ENCODE assay signal across 15 cellular contexts in the genomic region with DNA sequence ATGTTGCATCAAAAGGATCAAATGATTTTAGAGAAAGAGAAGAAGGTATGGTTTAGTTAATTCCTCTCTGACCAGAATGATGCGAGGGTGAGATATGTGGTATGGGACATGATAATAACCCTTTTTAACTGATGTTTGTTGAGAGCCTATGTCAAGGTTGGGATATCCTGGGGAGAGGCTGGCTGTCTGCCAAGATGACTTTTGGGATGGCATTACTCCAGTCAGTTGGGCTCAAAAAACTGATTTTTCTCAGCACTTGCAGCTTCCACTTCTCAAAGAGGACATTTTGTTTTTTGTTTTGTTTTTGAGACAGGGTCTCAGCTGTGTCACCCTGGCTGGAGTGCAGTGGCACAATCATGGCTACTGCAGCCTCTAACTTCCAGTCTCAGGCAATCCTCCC. TPM values are rescaled to one million over a fixed set of nuclear protein-coding genes. Genes with fewer than 3 reads are reported as not detected.
DNase-seq lines count a peak whose midpoint lies in the region; ATAC-seq and TF ChIP-seq lines count a peak whose summit lies in the region.
"Had no signal": no experiment of that assay in that cellular context is flagged by ENCODE, and none has a peak within 500 bp of the region (broad histone marks: within the 10 kb centered on the region; RNA-seq: fewer than 3 reads in every experiment).

No MANE protein-coding gene starts in this region.

- intact Hi-C loops in esophagus muscularis mucosa (cut with DNase I) = no loop called here

- H3K27me3 ChIP-seq in SJCRH30 = no peaks in the 10 kb centered on the region
- H3K27me3 ChIP-seq in layer of hippocampus (ENCODE audit: control insufficient read depth, insufficient read depth, low read length) = no peaks in the 10 kb centered on the region
- no peaks in the 10 kb centered on the region for H3K27me3 ChIP-seq in skeletal muscle tissue (ENCODE audit: control insufficient read depth in 3 of 3, insufficient read depth in 3 of 3, low read length in 3 of 3)
- H3K27me3 ChIP-seq in esophagus muscularis mucosa = no peaks in the 10 kb centered on the region
- H3K27me3 ChIP-seq: BLaER1 had no signal

- peak; percentile 32 for DNase-seq in G401 (ENCODE audit: low spot score)
- peak; percentile 10 to 41 for DNase-seq in SJCRH30
- no peak for DNase-seq in esophagus muscularis mucosa (ENCODE audit: extremely low spot score)
- DNase-seq: DMS153, NCI-H1092, NCI-H1694 treated with DMSO at 0.1 percent for 48 hours, NCI-H446 had no signal

- WGBS in esophagus muscularis mucosa = 86% methylated on average over 1 of the region's 1 CpG

- H3K4me3 ChIP-seq in SJCRH30 (no peak overlapping the region), skeletal muscle tissue (ENCODE audit: low read length in 3 of 3) (no peak overlapping the region), esophagus muscularis mucosa (no peak overlapping the region)
- H3K4me3 ChIP-seq: BLaER1, HAP-1 had no signal

- TF ChIP-seq POLR2A in esophagus muscularis mucosa (IDR thresholded peaks at IDR 0.05; ENCODE audit: low read depth) = no peak

- no peak for TF ChIP-seq EP300 in esophagus muscularis mucosa (IDR thresholded peaks at IDR 0.05)

- peaks cover 2% of the 10 kb centered on the region; the same call in 1 of the 2 replicates for H3K36me3 ChIP-seq in SJCRH30
- peaks cover 14 to 48% (median 47%) of the 10 kb centered on the region in 3 donors for H3K36me3 ChIP-seq in skeletal muscle tissue (ENCODE audit: control insufficient read depth in 3 of 3, insufficient read depth in 3 of 3, low read length in 3 of 3)
- peaks cover 12 to 87% (median 69%) of the 10 kb centered on the region in 4 donors for H3K36me3 ChIP-seq in esophagus muscularis mucosa

- H3K9ac ChIP-seq in skeletal muscle tissue (ENCODE audit: low read depth in 1 of 3, low read length in 3 of 3) = no peak overlapping the region
- H3K9ac ChIP-seq: BLaER1 had no signal

- H3K27ac ChIP-seq in SJCRH30 = no peak overlapping the region
- peak overlapping the region; percentile 8 for H3K27ac ChIP-seq in layer of hippocampus (ENCODE audit: low read depth, low read length)
- peak overlapping the region; percentile 49 for H3K27ac ChIP-seq in skeletal muscle tissue (ENCODE audit: low read depth, low read length)
- H3K27ac ChIP-seq in esophagus muscularis mucosa (replicated peaks in 1 of 4) = peak overlapping the region in 1 of 4 donors; percentile 10
- H3K27ac ChIP-seq: BLaER1, HL-60 had no signal

- H3K4me1 ChIP-seq in SJCRH30 (peaks cover 9% of the 10 kb centered on the region; the same call in 1 of the 2 replicates), skeletal muscle tissue (ENCODE audit: control insufficient read depth in 3 of 3, insufficient read depth in 3 of 3, low read length in 3 of 3) (peaks cover 4 to 7% (median 7%) of the 10 kb centered on the region in 3 donors), esophagus muscularis mucosa (peaks cover 0 to 12% (median 9%) of the 10 kb centered on the region in 4 donors)
- H3K4me1 ChIP-seq: HAP-1 had no signal

- in situ Hi-C loops in G401 (cut with HindIII; ENCODE audit: low sequenced_read_pairs) = no loop called here

- ATAC-seq in HG03378 (IDR thresholded peaks at IDR 0.05; ENCODE audit: unreplicated experiment) = no peak
- ATAC-seq in GM18520 (IDR thresholded peaks at IDR 0.05; ENCODE audit: unreplicated experiment) = no peak
- ATAC-seq: SK-N-SH treated with all-trans-retinoic acid at 6 μM for 48 hours had no signal

- TF ChIP-seq CTCF in esophagus muscularis mucosa (IDR thresholded peaks at IDR 0.05) = no peak

- no peaks in the 10 kb centered on the region for H3K9me3 ChIP-seq in SJCRH30 (replicated peaks)
- no peaks in the 10 kb centered on the region for H3K9me3 ChIP-seq in skeletal muscle tissue (ENCODE audit: control insufficient read depth in 3 of 3, low read length in 3 of 3)
- no peaks in the 10 kb centered on the region for H3K9me3 ChIP-seq in esophagus muscularis mucosa
- H3K9me3 ChIP-seq: BLaER1, HAP-1 had no signal

RNA-seq across cellular contexts. Expression of a gene that starts 17.7 kb away (rescaled TPM):
- 13.3 and 18.6 TPM in 2 replicates for total RNA-seq in G401 (2014; rRNA removed; shearing (Covaris generic))
- 28.1 and 30.9 TPM in 2 replicates for total RNA-seq in SJCRH30 (2014; rRNA removed; shearing (Covaris generic))
- 39.1 TPM for total RNA-seq in skeletal muscle tissue
- 10 to 100 TPM; 44.0 to 76.7 (median 56.1) TPM for total RNA-seq in esophagus muscularis mucosa

RNA-seq across cellular contexts. Expression of a gene that starts 29.5 kb away (rescaled TPM):
- total RNA-seq in G401 (2014; rRNA removed; shearing (Covaris generic)) = 13.6 and 32.1 TPM in 2 replicates
- 8.4 and 13.0 TPM in 2 replicates for total RNA-seq in SJCRH30 (2014; rRNA removed; shearing (Covaris generic))
- total RNA-seq in skeletal muscle tissue = 21.9 TPM
- 10 to 100 TPM; 15.6 to 17.4 (median 16.6) TPM for total RNA-seq in esophagus muscularis mucosa
